8 cellular contexts compared by ENCODE assay signal in the genomic region with DNA sequence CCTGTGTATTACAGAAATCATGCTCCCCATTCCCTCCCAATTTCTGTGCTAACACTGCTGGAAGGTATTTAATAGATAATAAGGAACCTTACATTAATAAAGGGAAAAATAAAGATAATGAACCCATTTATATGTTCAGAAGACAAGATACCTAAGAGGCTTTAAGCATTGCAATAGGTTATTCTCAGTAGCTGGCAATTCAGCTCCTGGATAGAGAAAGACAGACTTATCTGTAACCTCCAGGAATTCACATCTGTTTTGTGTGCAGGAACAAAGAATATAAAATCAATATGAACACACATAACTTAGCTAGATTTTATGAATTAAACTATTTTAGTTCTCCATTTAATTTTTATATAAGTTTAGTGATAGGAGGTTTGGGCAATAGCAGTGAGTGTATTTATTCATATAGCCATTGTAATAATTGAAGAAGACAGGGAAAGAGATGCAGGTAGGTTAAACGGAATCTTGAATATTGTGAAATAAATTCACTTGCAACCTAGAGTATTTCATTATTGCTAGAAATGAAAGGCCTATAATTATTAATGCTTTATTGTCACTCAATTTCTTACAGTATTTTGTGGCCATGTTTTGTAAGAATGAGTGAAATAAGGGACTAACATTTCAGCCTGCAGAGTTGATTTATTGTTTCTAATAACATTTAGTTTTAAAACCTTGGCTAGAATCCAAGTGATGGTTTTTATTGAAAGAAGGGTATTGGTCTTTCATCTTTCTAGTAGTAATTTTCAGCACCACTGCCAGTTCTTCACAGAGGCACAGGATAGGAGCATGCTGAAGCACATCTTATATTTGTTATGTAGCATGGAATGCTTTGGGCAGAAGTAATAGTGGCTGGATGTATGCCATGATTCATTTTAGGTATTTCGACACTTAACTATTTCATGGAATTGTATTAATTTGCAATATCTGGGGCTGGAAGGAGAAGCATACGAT. TPM values are rescaled to one million over a fixed set of nuclear protein-coding genes. Genes with fewer than 3 reads are reported as not detected.
DNase-seq lines count a peak whose midpoint lies in the region; ATAC-seq and TF ChIP-seq lines count a peak whose summit lies in the region.

No MANE protein-coding gene starts in this region.

- dilution Hi-C loops in IMR-90 (cut with HindIII; ENCODE audit: low sequenced_read_pairs, unreplicated experiment) = no loop called here

- H3K27ac ChIP-seq in IMR-90 (ENCODE audit: insufficient read depth, low read length) = no peak overlapping the region
- H3K27ac ChIP-seq in breast epithelium = no peak overlapping the region
- peak overlapping the region; percentile 79 for H3K27ac ChIP-seq in neural progenitor cell

- H2AK5ac ChIP-seq in IMR-90 (ENCODE audit: low read depth, low read length) = no peak overlapping the region

- no peak overlapping the region for H2AK9ac ChIP-seq in IMR-90 (replicated peaks; ENCODE audit: low read depth, low read length, poor library complexity)

- H3K14ac ChIP-seq in IMR-90 (replicated peaks; ENCODE audit: low read depth, low read length) = no peak overlapping the region

- peaks cover 31% of the 10 kb centered on the region for H3K4me1 ChIP-seq in Caco-2
- no peaks in the 10 kb centered on the region for H3K4me1 ChIP-seq in IMR-90 (ENCODE audit: control insufficient read depth, insufficient read depth, low read length)
- H3K4me1 ChIP-seq in breast epithelium = no peaks in the 10 kb centered on the region
- H3K4me1 ChIP-seq in neural progenitor cell = peaks cover 32% of the 10 kb centered on the region

- ATAC-seq in IMR-90 (ENCODE audit: low read depth) = no peak
- no peak for ATAC-seq in stimulated activated memory B cell treated with anti-CD40 and anti-IgM and Interleukin-4, amounts not matched to agents 10 μg/mL and 1 μg/mL and 100 μg/mL, for 72 hours

- CTCF ChIA-PET in Caco-2 (lab: Charles Lee) (no interaction called here), IMR-90 (lab: Yijun Ruan, JAX) (interaction anchor here (0.7 to 2.0 kb wide), 3 partner anchors 117 to 229 kb away, joined by 3 to 6 read pairs (median 5); no protein-coding TSS in a partner anchor)

- no peak overlapping the region for H4K91ac ChIP-seq in IMR-90 (ENCODE audit: insufficient read depth, low read depth, low read length)

- H3K4me2 ChIP-seq in IMR-90 (ENCODE audit: low read depth, low read length) (peak overlapping the region; percentile 88), neural progenitor cell (peak overlapping the region; percentile 99)

- no peak overlapping the region for H2AFZ ChIP-seq in IMR-90 (replicated peaks; ENCODE audit: low read length, poor library complexity)
- no peak overlapping the region for H2AFZ ChIP-seq in neural progenitor cell (replicated peaks)

- TF ChIP-seq RAD21 in IMR-90 (IDR thresholded peaks at IDR 0.05; ENCODE audit: low read length) = no peak

- H3K4me3 Mint-ChIP-seq in Caco-2 (ENCODE audit: unreplicated experiment) (no peak overlapping the region), neural progenitor cell (no peak overlapping the region)
- H3K4me3 Mint-ChIP-seq in stimulated activated memory B cell treated with anti-CD40 and anti-IgM and Interleukin-4, amounts not matched to agents 10 μg/mL and 1 μg/mL and 100 μg/mL, for 72 hours = no peak overlapping the region

- H3F3A ChIP-seq in neural progenitor cell (ENCODE audit: low read depth) = peaks cover 12% of the 10 kb centered on the region

- no CpG with 5 or more reads among the region's 3 CpGs for WGBS in IMR-90 (ENCODE audit: extremely low coverage in 2 of 2, insufficient read length in 1 of 2), 2 experiments

- H3K4ac ChIP-seq in IMR-90 (ENCODE audit: low read depth, low read length) = no peak overlapping the region

- DNase-seq in Caco-2 = no peak
- DNase-seq in IMR-90 = peak; percentile 57
- no peak for DNase-seq in breast epithelium (ENCODE audit: low spot score in 2 of 2)
- DNase-seq in neural progenitor cell (ENCODE audit: low spot score) = no peak
- DNase-seq in activated T-cell treated with anti-CD3 and anti-CD28 coated beads for 4 hours = no peak
- DNase-seq in cerebellar nuclear complex (lab: John Stamatoyannopoulos, UW) = no peak
- no peak for DNase-seq in 8988T

- peaks cover 60% of the 10 kb centered on the region for H3K79me2 ChIP-seq in neural progenitor cell (ENCODE audit: low read depth)

- TF ChIP-seq CTCF in Caco-2 (IDR thresholded peaks at IDR 0.05; ENCODE audit: insufficient read depth in 1 of 2, low read depth in 1 of 2, low read length in 1 of 2, severe bottlenecking in 1 of 2, unreplicated experiment in 1 of 2) (no peak), IMR-90 (conservative IDR thresholded peaks at IDR 0.05; ENCODE audit: low read depth, low read length) (no peak), breast epithelium (IDR thresholded peaks at IDR 0.05) (no peak), neural progenitor cell (IDR thresholded peaks at IDR 0.05) (no peak)

- TF ChIP-seq POLR2A in IMR-90 (IDR thresholded peaks at IDR 0.05; ENCODE audit: low read depth, low read length) = no peak
- no peak for TF ChIP-seq POLR2A in breast epithelium (IDR thresholded peaks at IDR 0.05)

- H3K79me1 ChIP-seq in IMR-90 (ENCODE audit: low read depth in 1 of 2, low read length in 2 of 2) = peaks cover 8 to 39% of the 10 kb centered on the region in 2 experiments

- no peaks in the 10 kb centered on the region for H3K9me3 ChIP-seq in Caco-2
- H3K9me3 ChIP-seq in IMR-90 (ENCODE audit: control insufficient read depth, insufficient read depth, low read length) = no peaks in the 10 kb centered on the region
- H3K9me3 ChIP-seq in breast epithelium = no peaks in the 10 kb centered on the region
- no peaks in the 10 kb centered on the region for H3K9me3 ChIP-seq in neural progenitor cell (ENCODE audit: low read depth)

- H3K9ac ChIP-seq in IMR-90 (ENCODE audit: low read depth, low read length) = no peak overlapping the region
- H3K9ac ChIP-seq in neural progenitor cell = peak overlapping the region; percentile 56

- intact Hi-C loops in Caco-2 (cut with micrococcal nuclease; ENCODE audit: unreplicated experiment) (loop anchor here (2.0 kb wide), 1 partner anchor 113 kb away; no protein-coding TSS in a partner anchor), IMR-90 (cut with micrococcal nuclease) (loop anchor here (2.0 to 5.0 kb wide), 3 partner anchors 101 to 534 kb away; no protein-coding TSS in a partner anchor), breast epithelium (cut with DNase I; ENCODE audit: low total_unique reads) (loop anchor here (5.0 kb wide), 1 partner anchor 419 kb away; no protein-coding TSS in a partner anchor)

- TSS peak; percentile 38 for BruUV-seq in Caco-2 (replicated peaks; lab: Mats Ljungman, UMichigan)
- TSS peak; percentile 35 for BruUV-seq in IMR-90 (replicated peaks; lab: Mats Ljungman, UMichigan)

- no peaks in the 10 kb centered on the region; the same call in 1 of the 2 replicates for H3K9me1 ChIP-seq in IMR-90 (ENCODE audit: insufficient read depth, low read length)

- H3K36me3 Mint-ChIP-seq in Caco-2 (ENCODE audit: insufficient read depth, unreplicated experiment) = peaks cover 14% of the 10 kb centered on the region
- peaks cover 8% of the 10 kb centered on the region for H3K36me3 Mint-ChIP-seq in neural progenitor cell
- H3K36me3 Mint-ChIP-seq in stimulated activated memory B cell treated with anti-CD40 and anti-IgM and Interleukin-4, amounts not matched to agents 10 μg/mL and 1 μg/mL and 100 μg/mL, for 72 hours = no peaks in the 10 kb centered on the region

- H3K27me3 ChIP-seq in Caco-2 (replicated peaks; ENCODE audit: control insufficient read depth, insufficient read depth, low read length) = no peaks in the 10 kb centered on the region
- no peaks in the 10 kb centered on the region for H3K27me3 ChIP-seq in IMR-90 (ENCODE audit: control insufficient read depth, insufficient read depth, low read length)
- no peaks in the 10 kb centered on the region for H3K27me3 ChIP-seq in breast epithelium
- H3K27me3 ChIP-seq in neural progenitor cell = no peaks in the 10 kb centered on the region

- in situ Hi-C loops in IMR-90 (cut with MboI; ENCODE audit: low sequenced_read_pairs) = loop anchor here (10.0 kb wide), 1 partner anchor 511 kb away; no protein-coding TSS in a partner anchor

- H2BK15ac ChIP-seq in IMR-90 (ENCODE audit: low read depth, low read length) = no peak overlapping the region

- no peak overlapping the region for H2BK120ac ChIP-seq in IMR-90 (ENCODE audit: low read depth, low read length)

- H3K27ac Mint-ChIP-seq in Caco-2 (ENCODE audit: unreplicated experiment) (no peak overlapping the region), neural progenitor cell (no peak overlapping the region)
- no peak overlapping the region for H3K27ac Mint-ChIP-seq in stimulated activated memory B cell treated with anti-CD40 and anti-IgM and Interleukin-4, amounts not matched to agents 10 μg/mL and 1 μg/mL and 100 μg/mL, for 72 hours

- H4K20me1 ChIP-seq in IMR-90 (ENCODE audit: insufficient read depth, low read length) = peaks cover 17% of the 10 kb centered on the region; the same call in 1 of the 2 replicates
- H4K20me1 ChIP-seq in neural progenitor cell (ENCODE audit: low read depth) = peaks cover 31% of the 10 kb centered on the region

- no peak overlapping the region for H2BK20ac ChIP-seq in IMR-90 (ENCODE audit: low read depth, low read length)

- no peak overlapping the region for H3K23ac ChIP-seq in IMR-90 (ENCODE audit: low read depth, low read length)

- POLR2A ChIA-PET in Caco-2 (lab: Charles Lee) (no interaction called here), IMR-90 (lab: Charles Lee; ENCODE audit: unreplicated experiment) (no interaction called here)

- H4K5ac ChIP-seq in IMR-90 (ENCODE audit: low read depth, low read length) = no peak overlapping the region

- no peak overlapping the region for H2BK5ac ChIP-seq in IMR-90 (ENCODE audit: low read depth, low read length, poor library complexity, severe bottlenecking)

- no peak overlapping the region for H4K8ac ChIP-seq in IMR-90 (ENCODE audit: low read depth in 2 of 2, low read length in 2 of 2)

- H3K56ac ChIP-seq in IMR-90 (ENCODE audit: extremely low read depth, insufficient read depth, low read length) = no peak overlapping the region

- no peaks in the 10 kb centered on the region for H3K27me3 Mint-ChIP-seq in Caco-2 (ENCODE audit: insufficient read depth, unreplicated experiment)
- H3K27me3 Mint-ChIP-seq in neural progenitor cell (ENCODE audit: insufficient read depth, low read depth) = peaks cover 7% of the 10 kb centered on the region
- no peaks in the 10 kb centered on the region for H3K27me3 Mint-ChIP-seq in stimulated activated memory B cell treated with anti-CD40 and anti-IgM and Interleukin-4, amounts not matched to agents 10 μg/mL and 1 μg/mL and 100 μg/mL, for 72 hours

- H3K36me3 ChIP-seq in Caco-2 (ENCODE audit: control insufficient read depth, insufficient read depth, low read length) (no peaks in the 10 kb centered on the region), IMR-90 (ENCODE audit: control insufficient read depth, insufficient read depth, low read length) (no peaks in the 10 kb centered on the region), breast epithelium (no peaks in the 10 kb centered on the region), neural progenitor cell (no peaks in the 10 kb centered on the region)

- H3K4me3 ChIP-seq in Caco-2 (ENCODE audit: low read depth, low read length) (peak overlapping the region; percentile 82), IMR-90 (ENCODE audit: insufficient read depth, low read depth, low read length) (peak overlapping the region; percentile 94), breast epithelium (peak overlapping the region; percentile 86 to 95 (median 91)), neural progenitor cell (peak overlapping the region; percentile 82)

- peaks cover 10% of the 10 kb centered on the region for H3K4me1 Mint-ChIP-seq in Caco-2 (ENCODE audit: low read depth, unreplicated experiment)
- H3K4me1 Mint-ChIP-seq in neural progenitor cell = peaks cover 19% of the 10 kb centered on the region
- peaks cover 9% of the 10 kb centered on the region for H3K4me1 Mint-ChIP-seq in stimulated activated memory B cell treated with anti-CD40 and anti-IgM and Interleukin-4, amounts not matched to agents 10 μg/mL and 1 μg/mL and 100 μg/mL, for 72 hours

- H3K9me3 Mint-ChIP-seq in Caco-2 (ENCODE audit: unreplicated experiment) (no peaks in the 10 kb centered on the region), neural progenitor cell (peaks cover 3% of the 10 kb centered on the region)
- H3K9me3 Mint-ChIP-seq in stimulated activated memory B cell treated with anti-CD40 and anti-IgM and Interleukin-4, amounts not matched to agents 10 μg/mL and 1 μg/mL and 100 μg/mL, for 72 hours = no peaks in the 10 kb centered on the region

- no peak overlapping the region for H3K18ac ChIP-seq in IMR-90 (ENCODE audit: low read depth, low read length)

RNA-seq across cellular contexts. Expression of a gene that starts 1.5 kb away (rescaled TPM):
- total RNA-seq in Caco-2 (2022) (34.4 and 37.1 TPM in 2 replicates), IMR-90 (2012; rRNA removed) (25.1 and 25.3 TPM in 2 replicates), breast epithelium (10 to 100 TPM; 19.0 to 49.5 (median 35.7) TPM), neural progenitor cell (ENCODE audit: low replicate concordance) (54.8 and 75.0 TPM in 2 replicates)
- polyA plus RNA-seq in IMR-90 (2012; rRNA removed) = 10.8 and 11.8 TPM in 2 replicates
- polyA plus RNA-seq in IMR-90 (2012; cell fraction: cytosol; rRNA removed) = 2.6 and 4.2 TPM in 2 replicates
- 0.82 and 6.8 TPM in 2 replicates for polyA plus RNA-seq in IMR-90 (2012; cell fraction: nucleus; rRNA removed; ENCODE audit: low replicate concordance)
